In genomic region chr4:113040793-113041192, GRCh38 we compare ENCODE assay signal across 19 cellular contexts. TPM values are rescaled to one million over a fixed set of nuclear protein-coding genes. Genes with fewer than 3 reads are reported as not detected.
DNase-seq lines count a peak whose midpoint lies in the region; ATAC-seq and TF ChIP-seq lines count a peak whose summit lies in the region.
"Had no signal": no experiment of that assay in that cellular context is flagged by ENCODE, and none has a peak within 500 bp of the region (broad histone marks: within the 10 kb centered on the region; RNA-seq: fewer than 3 reads in every experiment).

No MANE protein-coding gene starts in this region.

- H3K27me3 ChIP-seq in Caco-2 (replicated peaks; ENCODE audit: control insufficient read depth, insufficient read depth, low read length): no peaks in the 10 kb centered on the region
- H3K27me3 ChIP-seq: BE2C, hepatocyte, spleen had no signal

- H3K36me3 ChIP-seq in Caco-2 (ENCODE audit: control insufficient read depth, insufficient read depth, low read length): no peaks in the 10 kb centered on the region
- H3K36me3 ChIP-seq: spleen had no signal

- DNase-seq in Caco-2: no peak
- DNase-seq in stimulated activated naive CD4-positive, alpha-beta T cell (lab: John Stamatoyannopoulos, UW): no peak
- no peak for DNase-seq in SW 1271 (lab: John Stamatoyannopoulos, UW)
- no peak for DNase-seq in NCI-H748 (lab: John Stamatoyannopoulos, UW; ENCODE audit: unreplicated experiment)
- DNase-seq: 8988T; activated CD4-positive, alpha-beta T cell treated with anti-CD3 and anti-CD28 coated beads for 1 hour; BE2C; HFFc6; KBM-7; NCI-H1930; NCI-H226; spleen; stimulated activated CD8-positive, alpha-beta memory T cell treated with anti-CD3 and anti-CD28 coated beads, Interleukin-4, amount 100 ng/mL, for 48 hours had no signal

- H3K36me3 Mint-ChIP-seq in Caco-2 (ENCODE audit: insufficient read depth, unreplicated experiment): no peaks in the 10 kb centered on the region

- peak overlapping the region; percentile 70 for H3K27ac Mint-ChIP-seq in Caco-2 (ENCODE audit: unreplicated experiment)
- H3K27ac Mint-ChIP-seq: HFFc6 had no signal

- peaks cover 14% of the 10 kb centered on the region for H3K9me3 Mint-ChIP-seq in Caco-2 (ENCODE audit: unreplicated experiment)
- H3K9me3 Mint-ChIP-seq: HFFc6 had no signal

- POLR2A ChIA-PET in Caco-2 (lab: Charles Lee): no interaction called here

- H3K27me3 Mint-ChIP-seq in Caco-2 (ENCODE audit: insufficient read depth, unreplicated experiment): no peaks in the 10 kb centered on the region

- H3K9me3 ChIP-seq in Caco-2: no peaks in the 10 kb centered on the region; the same call in 1 of the 2 replicates
- H3K9me3 ChIP-seq: BE2C had no signal

- CTCF ChIA-PET in Caco-2 (lab: Charles Lee): no interaction called here

- intact Hi-C loops in Caco-2 (cut with micrococcal nuclease; ENCODE audit: unreplicated experiment): no loop called here

- H3K4me3 ChIP-seq in Caco-2 (ENCODE audit: low read depth, low read length): no peak overlapping the region
- H3K4me3 ChIP-seq: hepatocyte, spleen had no signal

- ATAC-seq in GM18867 (IDR thresholded peaks at IDR 0.05; ENCODE audit: unreplicated experiment) (peak; percentile 71), GM21529 (IDR thresholded peaks at IDR 0.05; ENCODE audit: unreplicated experiment) (peak; percentile 72), HG03159 (IDR thresholded peaks at IDR 0.05; ENCODE audit: unreplicated experiment) (peak; percentile 58), SK-N-SH treated with all-trans-retinoic acid at 6 μM for 48 hours (no peak)

- no peak overlapping the region for H3K4me3 Mint-ChIP-seq in Caco-2 (ENCODE audit: unreplicated experiment)
- H3K4me3 Mint-ChIP-seq: HFFc6 had no signal

- no TSS peak for BruUV-seq in Caco-2 (replicated peaks; lab: Mats Ljungman, UMichigan)

- peaks cover 52% of the 10 kb centered on the region for H3K4me1 ChIP-seq in Caco-2
- H3K4me1 ChIP-seq: BE2C, spleen had no signal

- no peak for TF ChIP-seq CTCF in Caco-2 (IDR thresholded peaks at IDR 0.05; ENCODE audit: insufficient read depth in 1 of 2, low read depth in 1 of 2, low read length in 1 of 2, severe bottlenecking in 1 of 2, unreplicated experiment in 1 of 2)

- H3K4me1 Mint-ChIP-seq in Caco-2 (ENCODE audit: low read depth, unreplicated experiment): peaks cover 33% of the 10 kb centered on the region

TF ChIP-seq in SK-N-SH treated with all-trans-retinoic acid at 6 μM for 48 hours, 23 proteins besides CTCF, POLR2A, EP300 and RAD21:
- TF ChIP-seq BACH2 (CRISPR knock-in tag; IDR thresholded peaks at IDR 0.05; ENCODE audit: borderline replicate concordance) (no peak), CSRNP3 (CRISPR knock-in tag; IDR thresholded peaks at IDR 0.05) (no peak), ESRRG (CRISPR knock-in tag; IDR thresholded peaks at IDR 0.05) (no peak), SNAI2 (CRISPR knock-in tag; IDR thresholded peaks at IDR 0.05) (no peak), POU6F1 (CRISPR knock-in tag; IDR thresholded peaks at IDR 0.05; ENCODE audit: borderline replicate concordance, low read depth) (no peak), ARNTL (CRISPR knock-in tag; IDR thresholded peaks at IDR 0.05; ENCODE audit: borderline replicate concordance, low read depth) (no peak), PPARA (CRISPR knock-in tag; IDR thresholded peaks at IDR 0.05; ENCODE audit: borderline replicate concordance) (no peak), ZFP3 (CRISPR knock-in tag; IDR thresholded peaks at IDR 0.05) (no peak), ZC3H10 (CRISPR knock-in tag; IDR thresholded peaks at IDR 0.05) (no peak), ZFP30 (CRISPR knock-in tag; IDR thresholded peaks at IDR 0.05) (no peak), GLIS3 (CRISPR knock-in tag; IDR thresholded peaks at IDR 0.05) (no peak), TCF4 (CRISPR knock-in tag; IDR thresholded peaks at IDR 0.05; ENCODE audit: borderline replicate concordance) (no peak), CSDC2 (CRISPR knock-in tag; IDR thresholded peaks at IDR 0.05) (no peak), ISL1 (CRISPR knock-in tag; IDR thresholded peaks at IDR 0.05) (no peak), TSHZ2 (CRISPR knock-in tag; IDR thresholded peaks at IDR 0.05) (no peak), RARB (CRISPR knock-in tag; IDR thresholded peaks at IDR 0.05) (no peak), ZNF70 (CRISPR knock-in tag; IDR thresholded peaks at IDR 0.05) (no peak), PATZ1 (CRISPR knock-in tag; IDR thresholded peaks at IDR 0.05; ENCODE audit: borderline replicate concordance) (no peak), ZNF8 (CRISPR knock-in tag; IDR thresholded peaks at IDR 0.05) (no peak), OSR1 (CRISPR knock-in tag; IDR thresholded peaks at IDR 0.05) (no peak)

RNA-seq across cellular contexts. Expression of gene ANK2, which starts 8.7 kb away (rescaled TPM):
- 21.9 and 26.3 TPM in 2 replicates for total RNA-seq in Caco-2 (2022)
- total RNA-seq: endothelial cell of umbilical vein had no signal
